In genomic region chr11:12155696-12156095, GRCh38 we compare ENCODE assay signal across 16 cellular contexts. TPM values are rescaled to one million over a fixed set of nuclear protein-coding genes. Genes with fewer than 3 reads are reported as not detected.
A peak's percentile ranks its signal among the peaks of the same experiment; 100 is the strongest.
DNase-seq lines count a peak whose midpoint lies in the region; ATAC-seq and TF ChIP-seq lines count a peak whose summit lies in the region.
"Had no signal": no experiment of that assay in that cellular context is flagged by ENCODE, and none has a peak within 500 bp of the region (broad histone marks: within the 10 kb centered on the region; RNA-seq: fewer than 3 reads in every experiment).

No MANE protein-coding gene starts in this region.

- H3K27ac Mint-ChIP-seq in CD4-positive, alpha-beta memory T cell: peak overlapping the region in 6 of 7 donors; percentile 23 to 74 (median 56)
- H3K27ac Mint-ChIP-seq in nephron progenitor cell: no peak overlapping the region
- H3K27ac Mint-ChIP-seq: B cell had no signal

- TF ChIP-seq EP300 in sigmoid colon (IDR thresholded peaks at IDR 0.05): no peak

- no peaks in the 10 kb centered on the region for H3K27me3 Mint-ChIP-seq in CD4-positive, alpha-beta memory T cell
- peaks cover 21% of the 10 kb centered on the region for H3K27me3 Mint-ChIP-seq in nephron progenitor cell (ENCODE audit: low read depth, poor library complexity)
- H3K27me3 Mint-ChIP-seq: B cell, IgD-negative memory B cell had no signal

- no peak for TF ChIP-seq POLR2A in sigmoid colon (IDR thresholded peaks at IDR 0.05)

- CTCF ChIA-PET in CD4-positive, alpha-beta memory T cell (lab: Charles Lee; ENCODE audit: partially characterized antibody): no interaction called here
- CTCF ChIA-PET in RWPE1 (lab: Yijun Ruan, JAX): no interaction called here

- H3K4me3 ChIP-seq in CD4-positive, alpha-beta memory T cell (ENCODE audit: low read length in 2 of 2): no peak overlapping the region
- H3K4me3 ChIP-seq in sigmoid colon: no peak overlapping the region

- no peaks in the 10 kb centered on the region for H3K9me3 ChIP-seq in CD4-positive, alpha-beta memory T cell (ENCODE audit: control insufficient read depth in 1 of 2, low read length in 2 of 2)
- H3K9me3 ChIP-seq in sigmoid colon: no peaks in the 10 kb centered on the region

- no peak overlapping the region for H3K4me3 Mint-ChIP-seq in CD4-positive, alpha-beta memory T cell
- H3K4me3 Mint-ChIP-seq in nephron progenitor cell: no peak overlapping the region
- H3K4me3 Mint-ChIP-seq: B cell had no signal

- H3K27ac ChIP-seq in CD4-positive, alpha-beta memory T cell (ENCODE audit: low read depth, low read length): no peak overlapping the region
- H3K27ac ChIP-seq in RWPE1: peak overlapping the region; percentile 43
- H3K27ac ChIP-seq in cingulate gyrus (ENCODE audit: low read depth, low read length): peak overlapping the region; percentile 15
- H3K27ac ChIP-seq in sigmoid colon: peak overlapping the region; percentile 83 to 96 (median 94)
- H3K27ac ChIP-seq: parathyroid adenoma had no signal

- intact Hi-C loops in CD4-positive, alpha-beta memory T cell (cut with micrococcal nuclease): no loop called here
- intact Hi-C loops in sigmoid colon (cut with DNase I): no loop called here

- peaks cover 29% of the 10 kb centered on the region for H3K4me1 ChIP-seq in CD4-positive, alpha-beta memory T cell (ENCODE audit: insufficient read depth, low read length)
- peaks cover 3 to 51% (median 50%) of the 10 kb centered on the region in 4 donors for H3K4me1 ChIP-seq in sigmoid colon
- H3K4me1 ChIP-seq: parathyroid adenoma had no signal

- no peaks in the 10 kb centered on the region for H3K9me3 Mint-ChIP-seq in CD4-positive, alpha-beta memory T cell
- H3K9me3 Mint-ChIP-seq in nephron progenitor cell: no peaks in the 10 kb centered on the region
- H3K9me3 Mint-ChIP-seq: IgD-negative memory B cell had no signal

- POLR2A ChIA-PET in CD4-positive, alpha-beta memory T cell (lab: Charles Lee; ENCODE audit: partially characterized antibody): no interaction called here
- POLR2A ChIA-PET in RWPE1 (lab: Yijun Ruan, JAX; ENCODE audit: low non-redundant PET): no interaction called here

- ATAC-seq in GM18861 (IDR thresholded peaks at IDR 0.05; ENCODE audit: unreplicated experiment): no peak

- no peak for TF ChIP-seq CTCF in RWPE1 (conservative IDR thresholded peaks at IDR 0.05; ENCODE audit: low read depth)
- no peak for TF ChIP-seq CTCF in sigmoid colon (IDR thresholded peaks at IDR 0.05)
- no peak for TF ChIP-seq CTCF in nephron progenitor cell (IDR thresholded peaks at IDR 0.05)

- H3K4me1 Mint-ChIP-seq in CD4-positive, alpha-beta memory T cell: peaks cover 24 to 38% (median 32%) of the 10 kb centered on the region in 4 donors
- peaks cover 24% of the 10 kb centered on the region for H3K4me1 Mint-ChIP-seq in nephron progenitor cell
- H3K4me1 Mint-ChIP-seq: B cell had no signal

- H3K36me3 Mint-ChIP-seq in CD4-positive, alpha-beta memory T cell: peaks cover 0 to 10% of the 10 kb centered on the region in 2 donors
- H3K36me3 Mint-ChIP-seq in nephron progenitor cell (ENCODE audit: low read depth): no peaks in the 10 kb centered on the region
- H3K36me3 Mint-ChIP-seq: IgD-negative memory B cell had no signal

- no peaks in the 10 kb centered on the region for H3K27me3 ChIP-seq in CD4-positive, alpha-beta memory T cell (ENCODE audit: insufficient read depth, low read length)
- H3K27me3 ChIP-seq in sigmoid colon: no peaks in the 10 kb centered on the region

- 96% methylated on average over 8 of the region's 8 CpGs for WGBS in sigmoid colon, 2 donors

- DNase-seq in CD4-positive, alpha-beta memory T cell: no peak
- DNase-seq in RWPE1 (ENCODE audit: low spot score): no peak
- no peak for DNase-seq in sigmoid colon
- DNase-seq in nephron progenitor cell: no peak
- no peak for DNase-seq in NCI-H345 treated with DMSO at 0.1 percent for 48 hours (lab: John Stamatoyannopoulos, UW; ENCODE audit: unreplicated experiment)
- no peak for DNase-seq in KBM-7
- DNase-seq: hippocampal formation; NCI-H1105; NCI-H2171 treated with DMSO at 0.1 percent for 48 hours; RPMI8226; stimulated activated naive CD4-positive, alpha-beta T cell had no signal

- no peaks in the 10 kb centered on the region for H3K36me3 ChIP-seq in CD4-positive, alpha-beta memory T cell (ENCODE audit: insufficient read depth, low read length)
- H3K36me3 ChIP-seq in sigmoid colon: peaks cover 0 to 23% (median 0%) of the 10 kb centered on the region in 4 donors

- in situ Hi-C loops in KBM-7 (cut with MboI; ENCODE audit: low pct_unique_long_range_greater_than_20kb, low sequenced_read_pairs): no loop called here

RNA-seq across cellular contexts. Expression of gene MICAL2, which starts 45.3 kb away (rescaled TPM):
- 10 to 100 TPM; 33.3 to 38.8 TPM for total RNA-seq in CD4-positive, alpha-beta memory T cell
- polyA plus RNA-seq in CD4-positive, alpha-beta memory T cell: 10 to 100 TPM; 10.9 to 23.1 TPM
- total RNA-seq in sigmoid colon: 100 to 1,000 TPM; 115 to 145 (median 130) TPM
- polyA plus RNA-seq in sigmoid colon: 10 to 100 TPM; 36.6 to 92.2 (median 91.1) TPM
